2 cellular contexts compared by ENCODE assay signal in the genomic region with DNA sequence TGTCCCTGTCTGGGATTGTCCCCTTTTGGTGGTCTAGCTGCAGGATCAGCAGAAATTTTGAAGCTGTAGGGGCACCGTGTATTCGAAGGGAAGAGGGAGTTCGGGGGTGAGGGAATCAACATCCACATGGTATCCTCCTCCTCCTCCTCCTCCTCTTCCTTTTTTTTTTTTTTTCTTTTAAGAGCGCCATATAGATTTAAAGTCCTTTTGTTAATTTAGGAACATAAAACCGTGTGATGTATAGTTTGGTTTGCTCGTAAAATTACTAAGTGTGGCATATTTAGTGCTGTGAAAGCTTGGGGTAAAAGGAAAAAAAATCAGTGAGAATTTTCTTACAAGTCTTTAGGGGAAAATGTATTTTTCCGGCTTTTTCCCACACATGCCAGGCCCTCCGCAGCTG.
TF ChIP-seq lines count a peak whose summit lies in the region.

No MANE protein-coding gene starts in this region.

TF ChIP-seq in endothelial cell of umbilical vein, 7 proteins besides CTCF, POLR2A, EP300 and RAD21 (continued from another document):
- TF ChIP-seq MYC (IDR thresholded peaks at IDR 0.05; ENCODE audit: low read depth, low read length) (no peak), JUN (IDR thresholded peaks at IDR 0.05; ENCODE audit: borderline replicate concordance, insufficient read depth, insufficient read length, low read depth) (no peak), POLR2AphosphoS5 (IDR thresholded peaks at IDR 0.05; ENCODE audit: insufficient read depth, low read depth, low read length) (no peak)

TF ChIP-seq in neural cell, 6 proteins besides CTCF, POLR2A, EP300 and RAD21 (continued from another document):
- TF ChIP-seq, protein P1, sequence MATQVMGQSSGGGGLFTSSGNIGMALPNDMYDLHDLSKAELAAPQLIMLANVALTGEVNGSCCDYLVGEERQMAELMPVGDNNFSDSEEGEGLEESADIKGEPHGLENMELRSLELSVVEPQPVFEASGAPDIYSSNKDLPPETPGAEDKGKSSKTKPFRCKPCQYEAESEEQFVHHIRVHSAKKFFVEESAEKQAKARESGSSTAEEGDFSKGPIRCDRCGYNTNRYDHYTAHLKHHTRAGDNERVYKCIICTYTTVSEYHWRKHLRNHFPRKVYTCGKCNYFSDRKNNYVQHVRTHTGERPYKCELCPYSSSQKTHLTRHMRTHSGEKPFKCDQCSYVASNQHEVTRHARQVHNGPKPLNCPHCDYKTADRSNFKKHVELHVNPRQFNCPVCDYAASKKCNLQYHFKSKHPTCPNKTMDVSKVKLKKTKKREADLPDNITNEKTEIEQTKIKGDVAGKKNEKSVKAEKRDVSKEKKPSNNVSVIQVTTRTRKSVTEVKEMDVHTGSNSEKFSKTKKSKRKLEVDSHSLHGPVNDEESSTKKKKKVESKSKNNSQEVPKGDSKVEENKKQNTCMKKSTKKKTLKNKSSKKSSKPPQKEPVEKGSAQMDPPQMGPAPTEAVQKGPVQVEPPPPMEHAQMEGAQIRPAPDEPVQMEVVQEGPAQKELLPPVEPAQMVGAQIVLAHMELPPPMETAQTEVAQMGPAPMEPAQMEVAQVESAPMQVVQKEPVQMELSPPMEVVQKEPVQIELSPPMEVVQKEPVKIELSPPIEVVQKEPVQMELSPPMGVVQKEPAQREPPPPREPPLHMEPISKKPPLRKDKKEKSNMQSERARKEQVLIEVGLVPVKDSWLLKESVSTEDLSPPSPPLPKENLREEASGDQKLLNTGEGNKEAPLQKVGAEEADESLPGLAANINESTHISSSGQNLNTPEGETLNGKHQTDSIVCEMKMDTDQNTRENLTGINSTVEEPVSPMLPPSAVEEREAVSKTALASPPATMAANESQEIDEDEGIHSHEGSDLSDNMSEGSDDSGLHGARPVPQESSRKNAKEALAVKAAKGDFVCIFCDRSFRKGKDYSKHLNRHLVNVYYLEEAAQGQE (IDR thresholded peaks at IDR 0.05; ENCODE audit: borderline replicate concordance), result no peak
TF ChIP-seq in neural cell: peak in this region for 0.
